In the genomic region with DNA sequence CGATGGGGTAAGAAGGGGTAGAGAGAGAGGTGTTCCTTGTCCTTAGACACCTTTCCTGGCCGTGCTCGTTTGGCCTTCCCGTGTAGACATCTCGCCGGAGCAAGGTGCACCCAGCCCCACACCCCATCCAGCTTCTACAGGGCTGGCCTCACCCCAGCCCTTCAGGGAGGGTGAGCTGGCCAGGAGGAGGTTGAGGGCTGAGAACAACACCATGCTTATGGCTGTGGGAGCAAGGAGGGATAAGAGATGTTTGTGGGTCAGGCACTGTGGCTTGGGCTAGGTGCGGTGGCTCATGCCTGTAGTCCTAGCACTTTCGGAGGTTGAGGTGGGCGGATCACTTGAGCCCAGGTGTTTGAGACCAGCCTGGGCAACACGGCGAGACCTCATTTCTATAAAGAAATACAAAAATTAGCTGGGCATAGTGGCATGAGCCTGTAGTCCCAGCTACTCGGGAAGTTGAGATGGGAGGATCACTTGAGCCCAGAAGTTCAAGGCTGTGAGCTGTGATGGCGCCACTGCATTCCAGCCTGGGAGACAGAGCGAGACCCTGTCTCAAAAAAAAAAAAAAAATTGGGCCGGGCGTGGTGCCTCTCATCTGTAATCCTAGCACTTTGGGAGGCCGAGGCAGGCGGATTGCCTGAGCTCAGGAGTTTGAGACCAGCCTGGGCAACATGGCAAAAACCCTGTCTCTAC, we compare ENCODE assay signal across 1 cellular context.
TF ChIP-seq lines count a peak whose summit lies in the region.

No MANE protein-coding gene starts in this region.

TF ChIP-seq in H1, 55 proteins besides CTCF, POLR2A, EP300 and RAD21:
- TF ChIP-seq, protein P1, sequence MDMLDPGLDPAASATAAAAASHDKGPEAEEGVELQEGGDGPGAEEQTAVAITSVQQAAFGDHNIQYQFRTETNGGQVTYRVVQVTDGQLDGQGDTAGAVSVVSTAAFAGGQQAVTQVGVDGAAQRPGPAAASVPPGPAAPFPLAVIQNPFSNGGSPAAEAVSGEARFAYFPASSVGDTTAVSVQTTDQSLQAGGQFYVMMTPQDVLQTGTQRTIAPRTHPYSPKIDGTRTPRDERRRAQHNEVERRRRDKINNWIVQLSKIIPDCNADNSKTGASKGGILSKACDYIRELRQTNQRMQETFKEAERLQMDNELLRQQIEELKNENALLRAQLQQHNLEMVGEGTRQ (IDR thresholded peaks at IDR 0.05; ENCODE audit: low read length): no peak
- TF ChIP-seq SP1 (IDR thresholded peaks at IDR 0.05; ENCODE audit: low read depth, low read length) (no peak), RNF2 (IDR thresholded peaks at IDR 0.05; ENCODE audit: borderline replicate concordance, low read depth, low read length, missing control alignments, poor library complexity, severe bottlenecking) (no peak), BACH1 (IDR thresholded peaks at IDR 0.05; ENCODE audit: low read length) (no peak), CEBPB (IDR thresholded peaks at IDR 0.05; ENCODE audit: low read depth, low read length) (no peak), BCL11A (IDR thresholded peaks at IDR 0.05; ENCODE audit: low read depth in 2 of 2, low read length in 2 of 2) (no peak)
TF ChIP-seq in H1: peak in this region for 0.
